12 cellular contexts compared by ENCODE assay signal in the genomic region with DNA sequence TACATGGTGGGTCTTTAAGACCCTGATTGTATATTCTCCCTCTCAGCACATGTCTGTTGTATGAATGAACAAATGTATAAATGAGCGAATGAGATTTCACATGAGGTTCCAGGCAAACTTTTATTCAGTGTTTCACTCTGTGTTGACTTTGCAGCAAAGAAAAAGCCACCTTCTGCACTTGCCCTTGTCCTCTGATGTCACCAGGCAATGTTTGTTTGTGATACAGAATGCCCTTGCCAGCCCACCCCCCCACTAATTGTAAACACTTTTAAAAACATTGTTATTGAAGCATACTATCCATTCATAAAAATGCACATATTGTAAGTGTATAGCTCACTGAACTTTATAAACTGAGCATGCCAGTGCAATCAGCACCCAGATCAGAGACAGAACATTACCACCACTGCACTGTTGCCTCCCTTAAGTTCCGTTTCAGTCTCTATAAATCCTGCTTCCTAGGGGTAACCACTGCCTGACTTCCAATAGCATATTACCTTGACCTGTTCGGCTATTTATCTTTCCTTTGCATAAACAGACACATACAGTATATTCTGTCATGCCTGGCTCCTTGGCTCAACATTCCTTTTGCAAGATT. TPM values are rescaled to one million over a fixed set of nuclear protein-coding genes. Genes with fewer than 3 reads are reported as not detected.
A peak's percentile ranks its signal among the peaks of the same experiment; 100 is the strongest.
DNase-seq lines count a peak whose midpoint lies in the region; ATAC-seq and TF ChIP-seq lines count a peak whose summit lies in the region.
"Had no signal": no experiment of that assay in that cellular context is flagged by ENCODE, and none has a peak within 500 bp of the region (broad histone marks: within the 10 kb centered on the region; RNA-seq: fewer than 3 reads in every experiment).

No MANE protein-coding gene starts in this region.

- intact Hi-C loops in CD4-positive, alpha-beta T cell (cut with DNase I, micrococcal nuclease): no loop called here
- intact Hi-C loops in mucosa of descending colon (cut with DNase I, micrococcal nuclease): no loop called here

- peaks cover 44% of the 10 kb centered on the region for H3K4me1 Mint-ChIP-seq in CD4-positive, alpha-beta T cell (ENCODE audit: low read depth)
- H3K4me1 Mint-ChIP-seq in activated naive CD8-positive, alpha-beta T cell treated with anti-CD3 and anti-CD28 coated beads, Interleukin-2, amount 50 U/mL, for 24 hours: peaks cover 54% of the 10 kb centered on the region
- H3K4me1 Mint-ChIP-seq: H9 had no signal

- H3K9me3 ChIP-seq in CD4-positive, alpha-beta T cell (ENCODE audit: control insufficient read depth, low read length): no peaks in the 10 kb centered on the region
- no peaks in the 10 kb centered on the region for H3K9me3 ChIP-seq in mucosa of descending colon
- H3K9me3 ChIP-seq: esophagus muscularis mucosa had no signal

- CTCF ChIA-PET in CD4-positive, alpha-beta T cell (lab: Charles Lee): no interaction called here

- no peaks in the 10 kb centered on the region for H3K27me3 Mint-ChIP-seq in CD4-positive, alpha-beta T cell
- H3K27me3 Mint-ChIP-seq in activated naive CD8-positive, alpha-beta T cell treated with anti-CD3 and anti-CD28 coated beads, Interleukin-2, amount 50 U/mL, for 24 hours: no peaks in the 10 kb centered on the region

- no peaks in the 10 kb centered on the region for H3K36me3 Mint-ChIP-seq in CD4-positive, alpha-beta T cell (ENCODE audit: low read depth)
- H3K36me3 Mint-ChIP-seq in activated naive CD8-positive, alpha-beta T cell treated with anti-CD3 and anti-CD28 coated beads, Interleukin-2, amount 50 U/mL, for 24 hours (ENCODE audit: low read depth): no peaks in the 10 kb centered on the region

- peak overlapping the region; percentile 82 for H3K27ac Mint-ChIP-seq in CD4-positive, alpha-beta T cell
- peak overlapping the region; percentile 89 for H3K27ac Mint-ChIP-seq in activated naive CD8-positive, alpha-beta T cell treated with anti-CD3 and anti-CD28 coated beads, Interleukin-2, amount 50 U/mL, for 24 hours
- H3K27ac Mint-ChIP-seq: H9 had no signal

- peak overlapping the region; percentile 77 for H3K4me3 Mint-ChIP-seq in CD4-positive, alpha-beta T cell
- H3K4me3 Mint-ChIP-seq in activated naive CD8-positive, alpha-beta T cell treated with anti-CD3 and anti-CD28 coated beads, Interleukin-2, amount 50 U/mL, for 24 hours: peak overlapping the region; percentile 8
- H3K4me3 Mint-ChIP-seq: H9 had no signal

- POLR2A ChIA-PET in CD4-positive, alpha-beta T cell (lab: Charles Lee): interaction anchor here (0.6 to 2.9 kb wide), 2 partner anchors 11 to 130 kb away, joined by 3 to 25 read pairs; a partner anchor contains a TSS

- H3K4me3 ChIP-seq in mucosa of descending colon: no peak overlapping the region
- H3K4me3 ChIP-seq in foreskin fibroblast (ENCODE audit: low read depth in 1 of 2, low read length in 2 of 2): no peak overlapping the region
- H3K4me3 ChIP-seq: cardiac muscle cell, esophagus muscularis mucosa had no signal

- TF ChIP-seq CTCF in CD4-positive, alpha-beta T cell (IDR thresholded peaks at IDR 0.05): no peak
- TF ChIP-seq CTCF in mucosa of descending colon (IDR thresholded peaks at IDR 0.05) (no peak), foreskin fibroblast (IDR thresholded peaks at IDR 0.05; ENCODE audit: low read depth, low read length) (no peak)

- H3K4me1 ChIP-seq in mucosa of descending colon (ENCODE audit: low read depth): peaks cover 20% of the 10 kb centered on the region

- peak overlapping the region; percentile 0 for H3K27ac ChIP-seq in CD4-positive, alpha-beta T cell (ENCODE audit: low read depth, low read length)
- H3K27ac ChIP-seq: cardiac muscle cell, esophagus muscularis mucosa had no signal

- peak; percentile 71 for ATAC-seq in CD4-positive, alpha-beta T cell (ENCODE audit: poor library complexity)
- peak; percentile 19 for ATAC-seq in HG03432 (IDR thresholded peaks at IDR 0.05; ENCODE audit: unreplicated experiment)
- no peak for ATAC-seq in activated naive CD8-positive, alpha-beta T cell treated with anti-CD3 and anti-CD28 coated beads, Interleukin-2, amount 50 U/mL, for 24 hours
- peak; percentile 5 for ATAC-seq in mucosa of descending colon

- no peak for DNase-seq in CD4-positive, alpha-beta T cell
- no peak for DNase-seq in activated naive CD8-positive, alpha-beta T cell treated with anti-CD3 and anti-CD28 coated beads, Interleukin-2, amount 50 U/mL, for 24 hours
- DNase-seq in mucosa of descending colon (no peak), foreskin fibroblast (no peak), activated gamma-delta T cell treated with Interleukin-2 at 50 U/mL for 16 hours (no peak), kidney tubule cell (ENCODE audit: low spot score) (no peak)
- DNase-seq in stimulated activated CD4-positive, alpha-beta T cell treated with anti-CD3 and anti-CD28 coated beads, Interleukin-12 subunit alpha, Interleukin-12 subunit beta, amount 100 ng/mL, for 4 hours: no peak
- DNase-seq: H9, NCI-H1930 had no signal

- H3K9me3 Mint-ChIP-seq in CD4-positive, alpha-beta T cell: no peaks in the 10 kb centered on the region
- no peaks in the 10 kb centered on the region for H3K9me3 Mint-ChIP-seq in activated naive CD8-positive, alpha-beta T cell treated with anti-CD3 and anti-CD28 coated beads, Interleukin-2, amount 50 U/mL, for 24 hours

- no peaks in the 10 kb centered on the region for H3K27me3 ChIP-seq in CD4-positive, alpha-beta T cell (ENCODE audit: control insufficient read depth, insufficient read depth, low read length)
- H3K27me3 ChIP-seq: cardiac muscle cell, esophagus muscularis mucosa had no signal

- H3K36me3 ChIP-seq in mucosa of descending colon (ENCODE audit: low read depth): no peaks in the 10 kb centered on the region
- H3K36me3 ChIP-seq: cardiac muscle cell, esophagus muscularis mucosa had no signal

RNA-seq across cellular contexts. Expression of a gene that starts 11.3 kb away (rescaled TPM):
- 10 to 100 TPM; 43.0 to 44.0 TPM for total RNA-seq in CD4-positive, alpha-beta T cell
- total RNA-seq in mucosa of descending colon: 10 to 100 TPM; 52.8 to 68.2 (median 56.9) TPM

RNA-seq across cellular contexts. Expression of a gene that starts 50.5 kb away (rescaled TPM):
- total RNA-seq in CD4-positive, alpha-beta T cell: under 1 TPM; 0.25 to 0.95 TPM
- total RNA-seq in mucosa of descending colon: 1 to 10 TPM; 1.0 to 1.8 (median 1.5) TPM
- total RNA-seq: cardiac muscle cell had no signal
